In genomic region chr4:159240690-159241089, GRCh38 we compare ENCODE assay signal across 12 cellular contexts.
DNase-seq lines count a peak whose midpoint lies in the region; ATAC-seq and TF ChIP-seq lines count a peak whose summit lies in the region.
"Had no signal": no experiment of that assay in that cellular context is flagged by ENCODE, and none has a peak within 500 bp of the region (broad histone marks: within the 10 kb centered on the region; RNA-seq: fewer than 3 reads in every experiment).

No MANE protein-coding gene starts in this region.

- DNase-seq in Right ventricle myocardium inferior (ENCODE audit: missing footprints) (no peak), cardiac septum (ENCODE audit: low spot score) (no peak), endodermal cell (no peak), mesenchymal stem cell (peak; percentile 77), MG63 (no peak), COR-L47 (lab: John Stamatoyannopoulos, UW) (no peak), COLO829 (ENCODE audit: low spot score) (no peak)
- DNase-seq: activated CD4-positive, alpha-beta T cell treated with anti-CD3 and anti-CD28 coated beads for 4 hours; DND-41; NCI-H1436 treated with DMSO at 0.1 percent for 48 hours; NCI-H82 had no signal

- no peak overlapping the region for H3K18ac ChIP-seq in mesenchymal stem cell (ENCODE audit: low read depth in 1 of 2, low read length in 2 of 2)

- H3K36me3 Mint-ChIP-seq in endodermal cell (ENCODE audit: low read depth) = peaks cover 12% of the 10 kb centered on the region

- H3K36me3 ChIP-seq in endodermal cell (ENCODE audit: control insufficient read depth, insufficient read depth, low read length) (peaks cover 16% of the 10 kb centered on the region), mesenchymal stem cell (ENCODE audit: control insufficient read depth in 1 of 2, insufficient read depth in 2 of 2, low read depth in 1 of 2, low read length in 2 of 2) (peaks cover 0 to 3% of the 10 kb centered on the region in 2 experiments), MG63 (0 out of 2 replicates have a peak, but pooled peaks cover 2% of the 10 kb centered on the region)

- no peaks in the 10 kb centered on the region for H3K9me3 Mint-ChIP-seq in endodermal cell

- TF ChIP-seq CTCF in endodermal cell (conservative IDR thresholded peaks at IDR 0.05) = no peak

- H3K9ac ChIP-seq in endodermal cell (ENCODE audit: extremely low read depth, low read length, poor library complexity, severe bottlenecking) = no peak overlapping the region
- H3K9ac ChIP-seq in mesenchymal stem cell (ENCODE audit: low read length) = peak overlapping the region; percentile 58

- no peak overlapping the region for H2BK12ac ChIP-seq in mesenchymal stem cell (ENCODE audit: low read length in 2 of 2)

- H3K27ac ChIP-seq in endodermal cell (ENCODE audit: low read depth, low read length) (no peak overlapping the region), mesenchymal stem cell (ENCODE audit: low read length, poor library complexity, severe bottlenecking) (no peak overlapping the region)

- H3K27me3 ChIP-seq in endodermal cell (ENCODE audit: control insufficient read depth, insufficient read depth, low read length, poor library complexity, severe bottlenecking) (no peaks in the 10 kb centered on the region), mesenchymal stem cell (ENCODE audit: control insufficient read depth in 1 of 2, insufficient read depth in 1 of 2, low read length in 2 of 2) (no peaks in the 10 kb centered on the region), MG63 (no peaks in the 10 kb centered on the region)

- H3K79me1 ChIP-seq in mesenchymal stem cell (replicated peaks; ENCODE audit: low read length, poor library complexity, severe bottlenecking) = peaks cover 7% of the 10 kb centered on the region

- H2BK120ac ChIP-seq in mesenchymal stem cell (ENCODE audit: low read depth, low read length) = no peak overlapping the region

- no peak overlapping the region for H3K4me2 ChIP-seq in mesenchymal stem cell (ENCODE audit: low read length, poor library complexity, severe bottlenecking)

- ATAC-seq in Right ventricle myocardium inferior = peak; percentile 26
- no peak for ATAC-seq in HG02571 (IDR thresholded peaks at IDR 0.05; ENCODE audit: unreplicated experiment)

- no peak overlapping the region for H3K4ac ChIP-seq in mesenchymal stem cell (ENCODE audit: low read depth in 1 of 2, low read length in 2 of 2)

- H3K27me3 Mint-ChIP-seq in endodermal cell (ENCODE audit: insufficient read depth) = no peaks in the 10 kb centered on the region

- H2BK15ac ChIP-seq in mesenchymal stem cell (ENCODE audit: low read depth, poor library complexity, severe bottlenecking) = no peak overlapping the region

- H4K91ac ChIP-seq in mesenchymal stem cell (ENCODE audit: low read length) = no peak overlapping the region

- intact Hi-C loops in Right ventricle myocardium inferior (cut with DNase I) (no loop called here), cardiac septum (cut with DNase I) (no loop called here)

- 94 to 100% methylated on average over 2 of the region's 3 CpGs for WGBS in endodermal cell (ENCODE audit: insufficient coverage in 1 of 2, insufficient read length in 1 of 2), 2 experiments
- 100% methylated on average over 2 of the region's 3 CpGs for WGBS in mesenchymal stem cell

- H3K14ac ChIP-seq in mesenchymal stem cell (ENCODE audit: low read length in 2 of 2) = no peak overlapping the region

- H3K4me1 Mint-ChIP-seq in endodermal cell = no peaks in the 10 kb centered on the region

- no peaks in the 10 kb centered on the region for H3K9me3 ChIP-seq in endodermal cell (ENCODE audit: control insufficient read depth, low read length)
- H3K9me3 ChIP-seq in mesenchymal stem cell (ENCODE audit: control insufficient read depth, low read length) = no peaks in the 10 kb centered on the region
- 0 out of 2 replicates have a peak, but pooled peaks cover 2% of the 10 kb centered on the region for H3K9me3 ChIP-seq in MG63

- peak overlapping the region; percentile 33 for H3K27ac Mint-ChIP-seq in endodermal cell

- H4K8ac ChIP-seq in mesenchymal stem cell (ENCODE audit: low read length) = no peak overlapping the region

- H2BK5ac ChIP-seq in mesenchymal stem cell (ENCODE audit: low read depth, low read length, poor library complexity, severe bottlenecking) = no peak overlapping the region

- H3K4me3 ChIP-seq in endodermal cell (ENCODE audit: low read length) = no peak overlapping the region
- H3K4me3 ChIP-seq in mesenchymal stem cell (ENCODE audit: insufficient read depth in 1 of 2, low read depth in 1 of 2, low read length in 2 of 2) = no peak overlapping the region
- H3K4me3 ChIP-seq in MG63 = no peak overlapping the region

- H3K23ac ChIP-seq in mesenchymal stem cell (ENCODE audit: low read length in 2 of 2) = no peak overlapping the region

- H3K4me3 Mint-ChIP-seq in endodermal cell = no peak overlapping the region

- H3K4me1 ChIP-seq in endodermal cell (ENCODE audit: control insufficient read depth, insufficient read depth, low read length) (no peaks in the 10 kb centered on the region), mesenchymal stem cell (ENCODE audit: control insufficient read depth, insufficient read depth, low read depth, low read length) (no peaks in the 10 kb centered on the region)

- no peak overlapping the region for H2AK5ac ChIP-seq in mesenchymal stem cell (ENCODE audit: low read length, severe bottlenecking)

- no peak overlapping the region for H2AFZ ChIP-seq in mesenchymal stem cell (ENCODE audit: low read depth, low read length)
